ENCODE assay signal across 26 cellular contexts in the genomic region with DNA sequence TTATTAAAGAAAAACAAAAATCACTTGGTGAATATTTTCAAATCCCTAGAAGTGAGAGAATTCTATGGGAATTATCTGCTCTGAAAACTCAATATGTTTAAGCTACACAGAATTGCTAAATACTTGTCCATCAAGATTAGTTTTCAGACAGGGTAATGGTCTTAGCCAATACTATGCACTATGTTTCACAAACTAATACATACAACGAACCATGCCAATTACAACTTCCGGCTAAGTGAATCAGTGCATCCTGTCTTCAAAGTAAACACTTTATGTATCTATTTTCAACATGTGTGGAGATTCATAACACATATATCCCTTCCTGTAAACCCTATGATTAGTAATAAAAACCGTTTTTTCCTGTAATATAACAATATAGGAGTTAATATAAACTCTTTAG.
"Had no signal": no experiment of that assay in that cellular context is flagged by ENCODE, and none has a peak within 500 bp of the region (broad histone marks: within the 10 kb centered on the region; RNA-seq: fewer than 3 reads in every experiment).

No MANE protein-coding gene starts in this region.

- ATAC-seq: activated naive CD4-positive, alpha-beta T cell treated with anti-CD3 and anti-CD28 coated beads, Interleukin-2, amount 50 U/mL, for 72 hours; activated T-helper 17 cell treated with anti-CD3 and anti-CD28 coated beads, Interleukin-2, amount 50 U/mL, for 72 hours; left cardiac atrium; WTC11 had no signal

- H3K9me3 Mint-ChIP-seq: activated T-cell treated with anti-CD3 and anti-CD28 coated beads, Interleukin-2, amount 50 U/mL, for 24 hours; activated T-helper 17 cell treated with anti-CD3 and anti-CD28 coated beads, Interleukin-2, amount 50 U/mL, for 72 hours; WTC11 had no signal

- DNase-seq: activated CD8-positive, alpha-beta memory T cell treated with anti-CD3 and anti-CD28 coated beads for 24 hours; activated CD8-positive, alpha-beta memory T cell treated with anti-CD3 and anti-CD28 coated beads, Interleukin-2, amount 50 U/mL, for 4 hours; activated T-cell treated with anti-CD3 and anti-CD28 coated beads, Interleukin-2, amount 50 U/mL, for 24 hours; adrenal gland; central memory CD4-positive, alpha-beta T cell; glutamatergic neuron; hypothalamus; islet precursor cell; left cardiac atrium; mesendoderm; naive B cell; occipital lobe; retina; sigmoid colon; stimulated activated CD4-positive, alpha-beta T cell treated with anti-CD3 and anti-CD28 coated beads, Interleukin-4, amount 100 ng/mL, for 1 hour; stimulated activated naive CD4-positive, alpha-beta T cell treated with Interleukin-2 at 50 U/mL for 16 hours; T1000; tibial artery had no signal

- H3K27ac ChIP-seq: adrenal gland, ascending aorta, epithelial cell of prostate, sigmoid colon, tibial artery had no signal

- H3K36me3 ChIP-seq: adrenal gland, ascending aorta, sigmoid colon, tibial artery had no signal

- H3K4me3 ChIP-seq: adrenal gland, ascending aorta, sigmoid colon, tibial artery had no signal

- H3K27me3 Mint-ChIP-seq: activated T-cell treated with anti-CD3 and anti-CD28 coated beads, Interleukin-2, amount 50 U/mL, for 24 hours; activated T-helper 17 cell treated with anti-CD3 and anti-CD28 coated beads, Interleukin-2, amount 50 U/mL, for 72 hours had no signal

- H3K4me1 ChIP-seq: adrenal gland, ascending aorta, sigmoid colon, tibial artery had no signal

- H3K36me3 Mint-ChIP-seq: naive B cell, WTC11 had no signal

- H3K4me1 Mint-ChIP-seq: activated T-helper 17 cell treated with anti-CD3 and anti-CD28 coated beads, Interleukin-2, amount 50 U/mL, for 72 hours; naive B cell; neural crest cell had no signal

- H3K4me3 Mint-ChIP-seq: activated T-cell treated with anti-CD3 and anti-CD28 coated beads, Interleukin-2, amount 50 U/mL, for 24 hours; activated T-helper 17 cell treated with anti-CD3 and anti-CD28 coated beads, Interleukin-2, amount 50 U/mL, for 72 hours; naive B cell; neural crest cell; T-helper 1 cell treated with Interleukin-12 subunit alpha and Interleukin-12 subunit beta and Interleukin-4 antibody, amounts not matched to agents 30 μg/mL and 1 μg/mL, for 36 hours; WTC11 had no signal

- H3K9me3 ChIP-seq: adrenal gland, ascending aorta, sigmoid colon, tibial artery had no signal

- H3K27ac Mint-ChIP-seq: activated naive CD4-positive, alpha-beta T cell treated with anti-CD3 and anti-CD28 coated beads, Interleukin-2, amount 50 U/mL, for 72 hours; activated T-cell treated with anti-CD3 and anti-CD28 coated beads, Interleukin-2, amount 50 U/mL, for 24 hours; activated T-helper 17 cell treated with anti-CD3 and anti-CD28 coated beads, Interleukin-2, amount 50 U/mL, for 72 hours; naive B cell; progenitor cell of endocrine pancreas; T-helper 1 cell treated with Interleukin-12 subunit alpha and Interleukin-12 subunit beta and Interleukin-4 antibody, amounts not matched to agents 30 μg/mL and 1 μg/mL, for 36 hours; WTC11 had no signal

- H3K27me3 ChIP-seq: adrenal gland, ascending aorta, sigmoid colon, tibial artery had no signal
